Comparison of ENCODE assay signal across 8 cellular contexts in the genomic region with DNA sequence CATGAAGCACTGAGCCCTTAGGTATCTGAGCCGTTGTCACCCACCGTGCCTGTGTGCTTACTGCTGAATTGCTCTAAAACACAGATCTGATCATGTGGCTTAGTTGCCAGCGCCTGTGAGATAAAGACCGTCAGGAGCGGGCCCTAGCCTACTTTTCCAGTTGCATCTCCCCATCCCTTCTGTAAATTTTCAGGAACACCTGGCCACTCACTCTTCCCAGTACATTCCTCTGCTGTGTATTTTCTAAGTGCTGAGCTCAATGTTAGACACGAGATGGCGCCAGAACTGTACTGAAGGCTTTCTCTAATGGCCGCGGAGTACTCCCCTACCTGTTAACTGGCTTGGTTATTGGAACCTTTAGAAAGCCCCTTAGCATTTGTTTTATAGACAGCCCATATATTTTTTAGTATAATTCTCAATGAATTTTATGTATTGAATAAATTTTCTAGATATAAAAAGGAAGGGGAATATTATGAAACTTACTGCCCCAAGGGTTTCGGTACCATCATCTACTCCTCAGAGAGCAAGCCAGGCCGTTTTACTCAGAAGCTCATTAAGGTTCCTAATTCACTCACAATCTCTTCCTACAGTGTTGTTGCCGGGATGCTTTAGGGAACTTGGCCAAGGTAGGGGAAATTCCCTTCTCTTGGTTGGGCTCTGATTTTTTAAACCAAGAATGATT. TPM values are rescaled to one million over a fixed set of nuclear protein-coding genes. Genes with fewer than 3 reads are reported as not detected.
DNase-seq lines count a peak whose midpoint lies in the region; ATAC-seq and TF ChIP-seq lines count a peak whose summit lies in the region.

No MANE protein-coding gene starts in this region.

- TF ChIP-seq CTCF in fibroblast of pulmonary artery (IDR thresholded peaks at IDR 0.05; ENCODE audit: low read length, missing control alignments) (peak; percentile 71), nephron progenitor cell (IDR thresholded peaks at IDR 0.05) (peak; percentile 77), uterus (IDR thresholded peaks at IDR 0.05) (peak; percentile 71 to 86 (median 74))

- no peaks in the 10 kb centered on the region for H3K27me3 Mint-ChIP-seq in activated T-cell treated with anti-CD3 and anti-CD28 coated beads, Interleukin-2, amount 50 U/mL, for 4 hours (ENCODE audit: low read depth)
- peaks cover 64% of the 10 kb centered on the region for H3K27me3 Mint-ChIP-seq in nephron progenitor cell (ENCODE audit: low read depth, poor library complexity)

- peak overlapping the region in 1 of 2 donors; percentile 81 for H3K27ac ChIP-seq in uterus

- no peaks in the 10 kb centered on the region for H3K27me3 ChIP-seq in uterus

- no peaks in the 10 kb centered on the region for H3K4me1 ChIP-seq in uterus

- peak overlapping the region; percentile 87 for H3K4me3 Mint-ChIP-seq in activated T-cell treated with anti-CD3 and anti-CD28 coated beads, Interleukin-2, amount 50 U/mL, for 4 hours
- peak overlapping the region; percentile 95 for H3K4me3 Mint-ChIP-seq in nephron progenitor cell

- peaks cover 24% of the 10 kb centered on the region for H3K9me3 Mint-ChIP-seq in activated T-cell treated with anti-CD3 and anti-CD28 coated beads, Interleukin-2, amount 50 U/mL, for 4 hours
- H3K9me3 Mint-ChIP-seq in nephron progenitor cell = peaks cover 34% of the 10 kb centered on the region

- DNase-seq in DMS53 (lab: John Stamatoyannopoulos, UW) = peak; percentile 62
- DNase-seq in NCI-H748 (lab: John Stamatoyannopoulos, UW; ENCODE audit: unreplicated experiment) = peak; percentile 75
- DNase-seq in activated T-cell treated with anti-CD3 and anti-CD28 coated beads, Interleukin-2, amount 50 U/mL, for 4 hours = peak; percentile 41
- peak; percentile 71 for DNase-seq in fibroblast of pulmonary artery (ENCODE audit: low read depth)
- DNase-seq in nephron progenitor cell = peak; percentile 51
- peak; percentile 38 to 64 for DNase-seq in uterus

- H3K4me1 Mint-ChIP-seq in activated T-cell treated with anti-CD3 and anti-CD28 coated beads, Interleukin-2, amount 50 U/mL, for 4 hours (ENCODE audit: low read depth) = peaks cover 20% of the 10 kb centered on the region
- H3K4me1 Mint-ChIP-seq in nephron progenitor cell = peaks cover 25% of the 10 kb centered on the region

- intact Hi-C loops in uterus (cut with DNase I; ENCODE audit: low total_unique reads) = no loop called here

- no peaks in the 10 kb centered on the region for H3K36me3 ChIP-seq in uterus

- no peaks in the 10 kb centered on the region for H3K9me3 ChIP-seq in uterus

- TF ChIP-seq POLR2A in uterus (IDR thresholded peaks at IDR 0.05) = no peak

- H3K4me3 ChIP-seq in fibroblast of pulmonary artery (replicated peaks; ENCODE audit: low read depth, low read length) (no peak overlapping the region), uterus (peak overlapping the region; percentile 65 to 66)

- peaks cover 18% of the 10 kb centered on the region for H3K36me3 Mint-ChIP-seq in activated T-cell treated with anti-CD3 and anti-CD28 coated beads, Interleukin-2, amount 50 U/mL, for 4 hours (ENCODE audit: insufficient read depth)
- H3K36me3 Mint-ChIP-seq in nephron progenitor cell (ENCODE audit: low read depth) = no peaks in the 10 kb centered on the region

- peak; percentile 37 for ATAC-seq in HG02885 (IDR thresholded peaks at IDR 0.05; ENCODE audit: poor library complexity, unreplicated experiment)
- peak; percentile 29 to 30 for ATAC-seq in activated T-cell treated with anti-CD3 and anti-CD28 coated beads, Interleukin-2, amount 50 U/mL, for 4 hours
- ATAC-seq in GM19452 (IDR thresholded peaks at IDR 0.05; ENCODE audit: unreplicated experiment) = no peak

- H3K27ac Mint-ChIP-seq in nephron progenitor cell = no peak overlapping the region

RNA-seq across cellular contexts. Expression of a gene that starts 16.7 kb away (rescaled TPM):
- total RNA-seq in activated T-cell treated with anti-CD3 and anti-CD28 coated beads, Interleukin-2, amount 50 U/mL, for 4 hours = under 1 TPM; 0.08 to 0.24 (median 0.10) TPM
- 10 to 100 TPM in 1 of 4 donors, under 1 TPM in 2, not detected in 1; 0.21 to 19.8 (median 0.26) TPM for total RNA-seq in uterus
